Comparison of ENCODE assay signal across 16 cellular contexts in genomic region chr11:69559181-69559580, GRCh38.
DNase-seq lines count a peak whose midpoint lies in the region; ATAC-seq and TF ChIP-seq lines count a peak whose summit lies in the region.
"Had no signal": no experiment of that assay in that cellular context is flagged by ENCODE, and none has a peak within 500 bp of the region (broad histone marks: within the 10 kb centered on the region; RNA-seq: fewer than 3 reads in every experiment).

No MANE protein-coding gene starts in this region.

- peaks cover 23% of the 10 kb centered on the region for H3K4me1 Mint-ChIP-seq in activated CD8-positive, alpha-beta T cell treated with anti-CD3 and anti-CD28 coated beads for 36 hours (ENCODE audit: low read depth)
- peaks cover 17 to 40% (median 30%) of the 10 kb centered on the region in 7 donors for H3K4me1 Mint-ChIP-seq in naive thymus-derived CD4-positive, alpha-beta T cell

- H3K9me3 Mint-ChIP-seq in activated CD8-positive, alpha-beta T cell treated with anti-CD3 and anti-CD28 coated beads for 36 hours: peaks cover 1% of the 10 kb centered on the region
- H3K9me3 Mint-ChIP-seq in naive thymus-derived CD4-positive, alpha-beta T cell: peaks cover 0 to 21% (median 0%) of the 10 kb centered on the region in 11 donors

- ATAC-seq in DND-41 (ENCODE audit: insufficient read depth, low read depth): peak; percentile 5; the same call in 1 of the 3 replicates
- peak; percentile 17 for ATAC-seq in activated CD8-positive, alpha-beta T cell treated with anti-CD3 and anti-CD28 coated beads for 36 hours
- ATAC-seq in naive thymus-derived CD4-positive, alpha-beta T cell: no peak
- no peak for ATAC-seq in HG03378 (IDR thresholded peaks at IDR 0.05; ENCODE audit: unreplicated experiment)
- ATAC-seq in HG03280 (IDR thresholded peaks at IDR 0.05; ENCODE audit: unreplicated experiment): no peak
- ATAC-seq: PC-3 had no signal

- peak; percentile 52 for DNase-seq in activated effector memory CD4-positive, alpha-beta T cell treated with anti-CD3 and anti-CD28 coated beads, Interleukin-2, amount 50 U/mL, for 16 hours
- no peak for DNase-seq in activated effector memory CD4-positive, alpha-beta T cell treated with Interleukin-2 at 50 U/mL for 16 hours
- DNase-seq in DND-41 (no peak), kidney tubule cell (ENCODE audit: low spot score) (no peak)
- no peak for DNase-seq in activated CD8-positive, alpha-beta T cell treated with anti-CD3 and anti-CD28 coated beads for 36 hours
- DNase-seq in naive thymus-derived CD4-positive, alpha-beta T cell: no peak
- DNase-seq: HCEC 1CT, NCI-H2029, NCI-H2171 treated with DMSO at 0.1 percent for 48 hours, NCI-H748 treated with DMSO at 0.1 percent for 48 hours, PC-3, SJCRH30 had no signal

- peak overlapping the region; percentile 0 for H3K27ac Mint-ChIP-seq in activated CD8-positive, alpha-beta T cell treated with anti-CD3 and anti-CD28 coated beads for 36 hours
- H3K27ac Mint-ChIP-seq in naive thymus-derived CD4-positive, alpha-beta T cell: peak overlapping the region in 2 of 9 donors; percentile 36 to 37

- H3K9ac ChIP-seq in DND-41 (ENCODE audit: low read depth, low read length): no peak overlapping the region

- intact Hi-C loops in activated CD8-positive, alpha-beta T cell treated with anti-CD3 and anti-CD28 coated beads for 36 hours (cut with micrococcal nuclease): no loop called here
- intact Hi-C loops in naive thymus-derived CD4-positive, alpha-beta T cell (cut with micrococcal nuclease): no loop called here

- no peak overlapping the region for H3K4me3 Mint-ChIP-seq in activated CD8-positive, alpha-beta T cell treated with anti-CD3 and anti-CD28 coated beads for 36 hours
- peak overlapping the region in 6 of 10 donors; percentile 27 to 68 (median 35) for H3K4me3 Mint-ChIP-seq in naive thymus-derived CD4-positive, alpha-beta T cell

- peaks cover 22% of the 10 kb centered on the region for H3K27me3 Mint-ChIP-seq in activated CD8-positive, alpha-beta T cell treated with anti-CD3 and anti-CD28 coated beads for 36 hours
- H3K27me3 Mint-ChIP-seq in naive thymus-derived CD4-positive, alpha-beta T cell: peaks cover 4 to 27% (median 17%) of the 10 kb centered on the region in 5 donors

- peaks cover 9% of the 10 kb centered on the region for H3K4me1 ChIP-seq in DND-41 (ENCODE audit: insufficient read depth, low read length)
- peaks cover 7 to 25% of the 10 kb centered on the region in 2 donors for H3K4me1 ChIP-seq in naive thymus-derived CD4-positive, alpha-beta T cell (ENCODE audit: control insufficient read depth in 2 of 2, insufficient read depth in 2 of 2, low read length in 2 of 2)

- POLR2A ChIA-PET in activated CD8-positive, alpha-beta T cell treated with anti-CD3 and anti-CD28 coated beads for 36 hours (lab: Charles Lee): interaction anchor here (0.8 kb wide), 1 partner anchor 12 kb away, joined by 3 read pairs; no protein-coding TSS in a partner anchor
- POLR2A ChIA-PET in naive thymus-derived CD4-positive, alpha-beta T cell (lab: Charles Lee): no interaction called here

- H3K27ac ChIP-seq in DND-41 (ENCODE audit: low read length): no peak overlapping the region
- H3K27ac ChIP-seq in naive thymus-derived CD4-positive, alpha-beta T cell (ENCODE audit: low read depth, low read length): no peak overlapping the region
- H3K27ac ChIP-seq: C4-2B, RWPE1, SJCRH30 had no signal

- H3K4me2 ChIP-seq in DND-41 (ENCODE audit: insufficient read depth, low read length): no peak overlapping the region

- no peak overlapping the region for H3K4me3 ChIP-seq in DND-41 (ENCODE audit: low read depth in 1 of 2, low read length in 2 of 2)
- no peak overlapping the region for H3K4me3 ChIP-seq in naive thymus-derived CD4-positive, alpha-beta T cell (ENCODE audit: low read length)
- H3K4me3 ChIP-seq: SJCRH30 had no signal

- H2AFZ ChIP-seq in DND-41 (ENCODE audit: low read depth, low read length): no peak overlapping the region

- CTCF ChIA-PET in activated CD8-positive, alpha-beta T cell treated with anti-CD3 and anti-CD28 coated beads for 36 hours (lab: Charles Lee): interaction anchor here (0.8 kb wide), 1 partner anchor 12 kb away, joined by 3 read pairs; no protein-coding TSS in a partner anchor
- CTCF ChIA-PET in naive thymus-derived CD4-positive, alpha-beta T cell (lab: Charles Lee): no interaction called here

- H3K36me3 Mint-ChIP-seq in activated CD8-positive, alpha-beta T cell treated with anti-CD3 and anti-CD28 coated beads for 36 hours (ENCODE audit: low read depth): no peaks in the 10 kb centered on the region
- no peaks in the 10 kb centered on the region for H3K36me3 Mint-ChIP-seq in naive thymus-derived CD4-positive, alpha-beta T cell

- H4K20me1 ChIP-seq in DND-41 (ENCODE audit: insufficient read depth, low read length): peaks cover 6% of the 10 kb centered on the region; the same call in 1 of the 2 replicates

- H3K79me2 ChIP-seq in DND-41 (ENCODE audit: insufficient read depth, low read length): no peaks in the 10 kb centered on the region

- peaks cover 19% of the 10 kb centered on the region for H3K27me3 ChIP-seq in DND-41 (ENCODE audit: insufficient read depth, low read length, poor library complexity)
- no peaks in the 10 kb centered on the region for H3K27me3 ChIP-seq in naive thymus-derived CD4-positive, alpha-beta T cell (ENCODE audit: control insufficient read depth in 2 of 2, insufficient read depth in 2 of 2, low read length in 2 of 2)
- H3K27me3 ChIP-seq: SJCRH30 had no signal

- TF ChIP-seq CTCF in DND-41 (IDR thresholded peaks at IDR 0.05; ENCODE audit: borderline replicate concordance, extremely low read depth, low read length, poor library complexity, severe bottlenecking): no peak
- TF ChIP-seq CTCF in activated CD8-positive, alpha-beta T cell treated with anti-CD3 and anti-CD28 coated beads for 36 hours (IDR thresholded peaks at IDR 0.05): no peak

- H3K9me3 ChIP-seq in DND-41 (ENCODE audit: insufficient read depth, low read length, severe bottlenecking): no peaks in the 10 kb centered on the region
- H3K9me3 ChIP-seq in naive thymus-derived CD4-positive, alpha-beta T cell (ENCODE audit: control insufficient read depth in 2 of 3, low read length in 3 of 3): no peaks in the 10 kb centered on the region
- H3K9me3 ChIP-seq: SJCRH30 had no signal

- no peaks in the 10 kb centered on the region for H3K36me3 ChIP-seq in DND-41 (ENCODE audit: insufficient read depth, low read length)
- H3K36me3 ChIP-seq in naive thymus-derived CD4-positive, alpha-beta T cell (ENCODE audit: control insufficient read depth in 2 of 3, insufficient read depth in 3 of 3, low read length in 3 of 3): no peaks in the 10 kb centered on the region
- H3K36me3 ChIP-seq: SJCRH30 had no signal

Comparison
In these comparisons a context has a peak if more than half of its experiments do, and no peak if none do; other contexts are left out.
1. ATAC-seq: peak in DND-41 (single experiment) and activated CD8-positive, alpha-beta T cell treated with anti-CD3 and anti-CD28 coated beads for 36 hours (single experiment); none in naive thymus-derived CD4-positive, alpha-beta T cell (single experiment), HG03378 (single experiment) and HG03280 (single experiment).